ENCODE assay signal across 8 cellular contexts in genomic region chr3:44712455-44713075, GRCh38. TPM values are rescaled to one million over a fixed set of nuclear protein-coding genes. Genes with fewer than 3 reads are reported as not detected.
DNase-seq lines count a peak whose midpoint lies in the region; ATAC-seq and TF ChIP-seq lines count a peak whose summit lies in the region.

Gene ZNF502 (plus strand): TSS chr3:44712660. CDS start chr3:44720262, 7,602 bp downstream.

- peak; percentile 60 for DNase-seq in 8988T
- peak; percentile 68 for DNase-seq in HEK293T (ENCODE audit: extremely low spot score)
- DNase-seq in SK-N-SH, result peak; percentile 91
- peak; percentile 61 for DNase-seq in activated naive CD8-positive, alpha-beta T cell treated with anti-CD3 and anti-CD28 coated beads, Interleukin-2, amount 50 U/mL, for 24 hours
- peak; percentile 83 to 97 (median 93) for DNase-seq in head of caudate nucleus
- DNase-seq in osteoblast (ENCODE audit: insufficient read length, low spot score, missing footprints), result peak; percentile 96

- ATAC-seq in activated naive CD8-positive, alpha-beta T cell treated with anti-CD3 and anti-CD28 coated beads, Interleukin-2, amount 50 U/mL, for 24 hours, result peak; percentile 61
- no peak for ATAC-seq in HG02759 (IDR thresholded peaks at IDR 0.05; ENCODE audit: unreplicated experiment)

- peaks cover 0 to 2% of the 10 kb centered on the region in 2 experiments; a peak in 1 of 4 replicates for H3K4me1 ChIP-seq in SK-N-SH (ENCODE audit: control insufficient read depth in 1 of 2, insufficient read depth in 2 of 2, low read depth in 1 of 2, low read length in 1 of 2)
- H3K4me1 ChIP-seq in osteoblast (ENCODE audit: insufficient read depth, low read length), result peaks cover 3% of the 10 kb centered on the region

- peak; percentile 35 for TF ChIP-seq CTCF in SK-N-SH (IDR thresholded peaks at IDR 0.05)
- TF ChIP-seq CTCF in osteoblast (IDR thresholded peaks at IDR 0.05; ENCODE audit: extremely low read depth, low read depth, low read length), result peak; percentile 17

- no peak for TF ChIP-seq EP300 in SK-N-SH (IDR thresholded peaks at IDR 0.05; ENCODE audit: borderline replicate concordance in 1 of 2, low read depth in 1 of 2, low read length in 1 of 2)

- CTCF ChIA-PET in HEK293T (lab: Yijun Ruan, JAX), result no interaction called here
- CTCF ChIA-PET in SK-N-SH (lab: Yijun Ruan, JAX), result interaction anchor here (0.6 to 3.1 kb wide), 10 partner anchors 10 to 645 kb away, joined by 3 to 23 read pairs (median 3); partner anchors contain the start of gene ZNF501

- 1% methylated on average over 17 of the region's 36 CpGs for WGBS in SK-N-SH (ENCODE audit: low lambda C conversion rate)

- H2AFZ ChIP-seq in SK-N-SH (ENCODE audit: low read depth) (peak within 1 kb of the TSS; percentile 97), osteoblast (ENCODE audit: low read length) (peak within 1 kb of the TSS; percentile 100)

- peak within 1 kb of the TSS; percentile 39 for H3K27ac Mint-ChIP-seq in activated naive CD8-positive, alpha-beta T cell treated with anti-CD3 and anti-CD28 coated beads, Interleukin-2, amount 50 U/mL, for 24 hours

- H4K20me1 ChIP-seq in SK-N-SH (ENCODE audit: insufficient read depth), result no peaks in the 10 kb centered on the region
- no peaks in the 10 kb centered on the region for H4K20me1 ChIP-seq in osteoblast (ENCODE audit: insufficient read depth, low read length)

- peak within 1 kb of the TSS; percentile 63 for H3K9ac ChIP-seq in SK-N-SH

- POLR2A ChIA-PET in HEK293T (lab: Yijun Ruan, JAX) (interaction anchor here (0.6 to 2.8 kb wide), 3 partner anchors 14 to 186 kb away, joined by 3 to 17 read pairs (median 5); partner anchors contain the start of gene ZNF501), SK-N-SH (lab: Yijun Ruan, JAX) (interaction anchor here (0.9 to 2.5 kb wide), 4 partner anchors 17 to 250 kb away, joined by 3 to 34 read pairs (median 6); partner anchors contain the start of genes KIAA1143, KIF15, ZKSCAN7 and ZNF501)

- peaks cover 12% of the 10 kb centered on the region; the same call in 1 of the 2 replicates for H3K79me2 ChIP-seq in SK-N-SH (ENCODE audit: insufficient read depth)
- H3K79me2 ChIP-seq in osteoblast (ENCODE audit: insufficient read depth, low read length), result peaks cover 10% of the 10 kb centered on the region

- peak within 1 kb of the TSS; percentile 94 to 95 for H3K4me3 ChIP-seq in SK-N-SH (ENCODE audit: low read depth in 2 of 2, low read length in 1 of 2)
- peak within 1 kb of the TSS; percentile 93 for H3K4me3 ChIP-seq in osteoblast (ENCODE audit: insufficient read depth, low read length)

- intact Hi-C loops in head of caudate nucleus (cut with DNase I), result no loop called here

- H3K36me3 Mint-ChIP-seq in activated naive CD8-positive, alpha-beta T cell treated with anti-CD3 and anti-CD28 coated beads, Interleukin-2, amount 50 U/mL, for 24 hours (ENCODE audit: low read depth), result peaks cover 56% of the 10 kb centered on the region

- peaks cover 28% of the 10 kb centered on the region for H3K27me3 Mint-ChIP-seq in activated naive CD8-positive, alpha-beta T cell treated with anti-CD3 and anti-CD28 coated beads, Interleukin-2, amount 50 U/mL, for 24 hours

- H3K27me3 ChIP-seq in SK-N-SH (ENCODE audit: insufficient read depth) (no peaks in the 10 kb centered on the region), osteoblast (ENCODE audit: insufficient read depth, low read length) (no peaks in the 10 kb centered on the region)

- H3K9me3 ChIP-seq in SK-N-SH (peaks cover 15% of the 10 kb centered on the region), osteoblast (ENCODE audit: low read depth, low read length) (peaks cover 2% of the 10 kb centered on the region)

- H3K4me1 Mint-ChIP-seq in activated naive CD8-positive, alpha-beta T cell treated with anti-CD3 and anti-CD28 coated beads, Interleukin-2, amount 50 U/mL, for 24 hours, result peaks cover 9% of the 10 kb centered on the region

- peaks cover 72% of the 10 kb centered on the region for H3K9me3 Mint-ChIP-seq in activated naive CD8-positive, alpha-beta T cell treated with anti-CD3 and anti-CD28 coated beads, Interleukin-2, amount 50 U/mL, for 24 hours

- H3K27ac ChIP-seq in SK-N-SH (ENCODE audit: low read depth in 2 of 2, low read length in 1 of 2) (peak within 1 kb of the TSS; percentile 43 to 81; a peak in 3 of 4 replicates), osteoblast (ENCODE audit: low read depth, low read length) (peak within 1 kb of the TSS; percentile 48), temporal lobe (ENCODE audit: low read depth, low read length) (no peak within 1 kb of the TSS)

- H3F3A ChIP-seq in SK-N-SH (replicated peaks; ENCODE audit: insufficient read depth), result no peaks in the 10 kb centered on the region

- TF ChIP-seq RAD21 in SK-N-SH (IDR thresholded peaks at IDR 0.05; ENCODE audit: low read length), result peak; percentile 34

- H3K36me3 ChIP-seq in SK-N-SH (replicated peaks in 1 of 2; ENCODE audit: control insufficient read depth in 1 of 2, insufficient read depth in 2 of 2, low read length in 1 of 2) (peaks cover 7 to 27% of the 10 kb centered on the region in 2 experiments), osteoblast (ENCODE audit: insufficient read depth, low read length) (peaks cover 4% of the 10 kb centered on the region)

- H3K4me2 ChIP-seq in SK-N-SH, result peak within 1 kb of the TSS; percentile 76
- peak within 1 kb of the TSS; percentile 89 for H3K4me2 ChIP-seq in osteoblast (ENCODE audit: insufficient read depth, low read length)

- no peaks in the 10 kb centered on the region for H3K9me2 ChIP-seq in SK-N-SH

- H3K4me3 Mint-ChIP-seq in activated naive CD8-positive, alpha-beta T cell treated with anti-CD3 and anti-CD28 coated beads, Interleukin-2, amount 50 U/mL, for 24 hours, result peak within 1 kb of the TSS; percentile 80

TF ChIP-seq in HEK293T, 16 proteins besides CTCF, POLR2A, EP300 and RAD21:
- TF ChIP-seq L3MBTL2 (conservative IDR thresholded peaks at IDR 0.05), result peak; percentile 54; the same call in 1 of the 2 replicates
- TF ChIP-seq HDGF (IDR thresholded peaks at IDR 0.05; ENCODE audit: borderline replicate concordance), result no peak
- no peak for TF ChIP-seq CTBP1 (IDR thresholded peaks at IDR 0.05; ENCODE audit: borderline replicate concordance)

TF ChIP-seq in SK-N-SH, 30 proteins besides CTCF, POLR2A, EP300 and RAD21 (continues in another document):
- TF ChIP-seq JUND (IDR thresholded peaks at IDR 0.05), result no peak
- no peak for TF ChIP-seq YY1 (IDR thresholded peaks at IDR 0.05; ENCODE audit: low read depth)
- peak; percentile 83 for TF ChIP-seq POLR2AphosphoS5 (IDR thresholded peaks at IDR 0.05; ENCODE audit: low read depth, low read length)
- TF ChIP-seq TEAD4 (IDR thresholded peaks at IDR 0.05; ENCODE audit: borderline replicate concordance, insufficient read depth), result no peak
- TF ChIP-seq PBX3 (IDR thresholded peaks at IDR 0.05), result no peak
- TF ChIP-seq FOSL2 (IDR thresholded peaks at IDR 0.05; ENCODE audit: borderline replicate concordance, low read depth), result no peak
- peak; percentile 80 for TF ChIP-seq NFIC (IDR thresholded peaks at IDR 0.05; ENCODE audit: borderline replicate concordance)
- TF ChIP-seq SIN3A (IDR thresholded peaks at IDR 0.05; ENCODE audit: borderline replicate concordance, low read depth, low read length), result peak; percentile 41; the same call in 1 of the 2 replicates
- 0 out of 2 replicates have a peak, but pooled peaks have one; percentile 10 for TF ChIP-seq SMC3 (IDR thresholded peaks at IDR 0.05; ENCODE audit: low read depth, low read length)
- TF ChIP-seq MAX (IDR thresholded peaks at IDR 0.05; ENCODE audit: low read depth), result peak; percentile 88
- peak; percentile 63 for TF ChIP-seq ELF1 (IDR thresholded peaks at IDR 0.05)
- TF ChIP-seq CHD2 (IDR thresholded peaks at IDR 0.05; ENCODE audit: low read length, partially characterized antibody), result peak; percentile 85
- TF ChIP-seq TAF1 (IDR thresholded peaks at IDR 0.05; ENCODE audit: borderline replicate concordance, low read depth, low read length), result peak; percentile 69; the same call in 1 of the 2 replicates
- TF ChIP-seq GABPA (IDR thresholded peaks at IDR 0.05; ENCODE audit: low read depth), result peak; percentile 97
- TF ChIP-seq EZH2phosphoT487 (IDR thresholded peaks at IDR 0.05; ENCODE audit: borderline replicate concordance, low read depth), result no peak
- no peak for TF ChIP-seq FOXJ3 (CRISPR knock-in tag; IDR thresholded peaks at IDR 0.05)
- TF ChIP-seq NRF1 (IDR thresholded peaks at IDR 0.05; ENCODE audit: low read depth, low read length), result peak; percentile 70
- TF ChIP-seq MXI1 (IDR thresholded peaks at IDR 0.05; ENCODE audit: low read depth, low read length), result peak; percentile 72; the same call in 1 of the 2 replicates

RNA-seq across cellular contexts. Expression of gene ZNF502, which starts in this region (rescaled TPM):
- polyA plus RNA-seq in SK-N-SH (2012; rRNA removed), result 2.1 and 3.2 TPM in 2 replicates
- polyA plus RNA-seq in SK-N-SH (2012; cell fraction: cytosol; rRNA removed), result 2.6 and 2.7 TPM in 2 replicates
- polyA plus RNA-seq in SK-N-SH (2012; cell fraction: nucleus; rRNA removed), result 6.1 and 10.9 TPM in 2 replicates
- 4.0 and 4.7 TPM in 2 replicates for total RNA-seq in osteoblast
- 10.8 TPM for total RNA-seq in temporal lobe
